ENCODE assay signal across 1 cellular context in genomic region chr9:70421272-70422180, GRCh38.
TF ChIP-seq lines count a peak whose summit lies in the region.

No MANE protein-coding gene starts in this region.

TF ChIP-seq in H1, 55 proteins besides CTCF, POLR2A, EP300 and RAD21 (continued from another document):
- TF ChIP-seq GABPA (IDR thresholded peaks at IDR 0.05; ENCODE audit: borderline replicate concordance, insufficient read depth, low read length) = no peak
- no peak for TF ChIP-seq TAF7 (optimal IDR thresholded peaks at IDR 0.05; ENCODE audit: borderline replicate concordance, low read depth, low read length)
- no peak for TF ChIP-seq SIRT6 (IDR thresholded peaks at IDR 0.05; ENCODE audit: low read length)
- no peak for TF ChIP-seq PHF8 (conservative IDR thresholded peaks at IDR 0.05; ENCODE audit: low read depth, low read length)
- no peak for TF ChIP-seq ATF2 (IDR thresholded peaks at IDR 0.05; ENCODE audit: low read length)
- TF ChIP-seq SRF (IDR thresholded peaks at IDR 0.05; ENCODE audit: low read depth, low read length) = no peak
- TF ChIP-seq ZNF274 (IDR thresholded peaks at IDR 0.05; ENCODE audit: borderline replicate concordance, extremely low read depth, low read length) = no peak
- TF ChIP-seq SP2 (IDR thresholded peaks at IDR 0.05; ENCODE audit: low read length) = no peak
- no peak for TF ChIP-seq MAX (IDR thresholded peaks at IDR 0.05)
- TF ChIP-seq FOSL1 (IDR thresholded peaks at IDR 0.05; ENCODE audit: insufficient read depth, low read depth, low read length) = no peak
- no peak for TF ChIP-seq HDAC2 (IDR thresholded peaks at IDR 0.05; ENCODE audit: borderline replicate concordance in 1 of 2, low read depth in 2 of 2, low read length in 2 of 2)
- TF ChIP-seq NRF1 (IDR thresholded peaks at IDR 0.05; ENCODE audit: low read depth, low read length) = no peak
- TF ChIP-seq POLR2AphosphoS5 (IDR thresholded peaks at IDR 0.05; ENCODE audit: low read depth, low read length) = no peak
TF ChIP-seq in H1: peak in this region for 0.
